In genomic region chr17:75849724-75850123, GRCh38 we compare ENCODE assay signal across 1 cellular context.
TF ChIP-seq lines count a peak whose summit lies in the region.

No MANE protein-coding gene starts in this region.

TF ChIP-seq in liver, 16 proteins besides CTCF, POLR2A, EP300 and RAD21 (continued from another document):
- TF ChIP-seq REST (IDR thresholded peaks at IDR 0.05) (no peak), YY1 (IDR thresholded peaks at IDR 0.05) (no peak), HNF4G (IDR thresholded peaks at IDR 0.05) (no peak), JUND (IDR thresholded peaks at IDR 0.05) (no peak), GABPA (IDR thresholded peaks at IDR 0.05 in 1 of 2, conservative IDR thresholded peaks at IDR 0.05 in 1 of 2) (no peak), FOXA1 (IDR thresholded peaks at IDR 0.05) (no peak), FOXA2 (IDR thresholded peaks at IDR 0.05) (no peak)
- TF ChIP-seq, protein P1, sequence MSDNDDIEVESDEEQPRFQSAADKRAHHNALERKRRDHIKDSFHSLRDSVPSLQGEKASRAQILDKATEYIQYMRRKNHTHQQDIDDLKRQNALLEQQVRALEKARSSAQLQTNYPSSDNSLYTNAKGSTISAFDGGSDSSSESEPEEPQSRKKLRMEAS (IDR thresholded peaks at IDR 0.05): no peak
